1 cellular context compared by ENCODE assay signal in genomic region chr3:15055019-15055557, GRCh38.
TF ChIP-seq lines count a peak whose summit lies in the region.

No MANE protein-coding gene starts in this region.

TF ChIP-seq in GM12878, 131 proteins besides CTCF, POLR2A, EP300 and RAD21 (continued from another document):
- no peak for TF ChIP-seq CUX1 (IDR thresholded peaks at IDR 0.05; ENCODE audit: insufficient replicate concordance, low read depth, low read length)
- TF ChIP-seq POLR2AphosphoS2 (IDR thresholded peaks at IDR 0.05; ENCODE audit: low read depth, low read length): no peak
- TF ChIP-seq ZNF622 (IDR thresholded peaks at IDR 0.05): no peak
- TF ChIP-seq KDM1A (IDR thresholded peaks at IDR 0.05; ENCODE audit: borderline replicate concordance): no peak
- TF ChIP-seq IKZF2 (IDR thresholded peaks at IDR 0.05): peak; percentile 74 to 76
- TF ChIP-seq ATF3 (IDR thresholded peaks at IDR 0.05; ENCODE audit: borderline replicate concordance, extremely low read depth, low read depth, low read length): no peak
- TF ChIP-seq ZBTB40 (IDR thresholded peaks at IDR 0.05; ENCODE audit: borderline replicate concordance): no peak
- TF ChIP-seq BCLAF1 (IDR thresholded peaks at IDR 0.05): no peak
- no peak for TF ChIP-seq POLR2AphosphoS5 (IDR thresholded peaks at IDR 0.05; ENCODE audit: low read length)
- TF ChIP-seq BMI1 (IDR thresholded peaks at IDR 0.05; ENCODE audit: borderline replicate concordance): no peak
- peak; percentile 66 for TF ChIP-seq MEF2B (IDR thresholded peaks at IDR 0.05; ENCODE audit: partially characterized antibody, poor library complexity, severe bottlenecking)
- TF ChIP-seq NRF1 (conservative IDR thresholded peaks at IDR 0.05; ENCODE audit: low read depth, low read length): no peak
- TF ChIP-seq LARP7 (IDR thresholded peaks at IDR 0.05): no peak
- peak; percentile 91 for TF ChIP-seq RUNX3 (IDR thresholded peaks at IDR 0.05; ENCODE audit: low read length)
- no peak for TF ChIP-seq SREBF1 (IDR thresholded peaks at IDR 0.05; ENCODE audit: low read length)
- TF ChIP-seq PKNOX1 (IDR thresholded peaks at IDR 0.05): no peak
- no peak for TF ChIP-seq SUPT20H (IDR thresholded peaks at IDR 0.05; ENCODE audit: borderline replicate concordance, control insufficient read depth, low read depth, low read length)
- no peak for TF ChIP-seq RB1 (IDR thresholded peaks at IDR 0.05; ENCODE audit: borderline replicate concordance)
- TF ChIP-seq SRF (IDR thresholded peaks at IDR 0.05; ENCODE audit: low read depth in 2 of 2, low read length in 2 of 2): no peak
- TF ChIP-seq NFYA (IDR thresholded peaks at IDR 0.05; ENCODE audit: borderline replicate concordance, low read depth, low read length): no peak
- TF ChIP-seq REST (IDR thresholded peaks at IDR 0.05; ENCODE audit: low read depth, low read length): no peak
- TF ChIP-seq WRNIP1 (IDR thresholded peaks at IDR 0.05; ENCODE audit: borderline replicate concordance, low read depth, low read length): no peak
- TF ChIP-seq KLF5 (IDR thresholded peaks at IDR 0.05; ENCODE audit: partially characterized antibody): no peak
- TF ChIP-seq MEF2A (IDR thresholded peaks at IDR 0.05; ENCODE audit: insufficient read depth, low read depth, low read length): no peak; the same call in 1 of the 2 replicates
- no peak for TF ChIP-seq USF1 (IDR thresholded peaks at IDR 0.05; ENCODE audit: borderline replicate concordance, extremely low read length, insufficient read depth, low read depth, low read length)
- no peak for TF ChIP-seq NKRF (conservative IDR thresholded peaks at IDR 0.05)
- TF ChIP-seq ELK1 (IDR thresholded peaks at IDR 0.05; ENCODE audit: low read depth, low read length): no peak
